ENCODE assay signal across 12 cellular contexts in the genomic region with DNA sequence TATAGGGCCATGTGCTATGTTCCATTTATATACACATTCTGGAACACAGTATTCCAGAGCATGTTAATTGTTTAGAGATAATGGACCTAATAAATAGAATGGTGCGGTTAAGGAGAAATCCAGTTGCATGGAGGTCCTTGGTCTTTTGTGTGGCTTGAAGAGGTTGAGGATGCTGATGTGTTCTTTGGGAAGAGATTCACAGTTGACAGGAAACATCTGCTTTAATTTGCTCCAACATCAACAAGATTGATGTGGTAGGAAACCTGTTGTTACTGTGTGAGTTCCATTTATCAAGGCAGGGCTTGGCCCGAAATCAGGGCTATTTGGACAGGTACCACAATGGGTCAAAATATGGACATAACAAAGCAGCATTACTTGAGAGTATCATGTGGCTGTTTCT. TPM values are rescaled to one million over a fixed set of nuclear protein-coding genes. Genes with fewer than 3 reads are reported as not detected.
"Had no signal": no experiment of that assay in that cellular context is flagged by ENCODE, and none has a peak within 500 bp of the region (broad histone marks: within the 10 kb centered on the region; RNA-seq: fewer than 3 reads in every experiment).

No MANE protein-coding gene starts in this region.

RNA-seq across cellular contexts. Expression of a gene that starts 56.3 kb away (rescaled TPM):
- total RNA-seq: activated B cell treated with CpG ODN at 0.5 μM for 24 hours; activated CD4-positive, alpha-beta memory T cell treated with anti-CD3 and anti-CD28 coated beads for 36 hours; activated CD4-positive, alpha-beta T cell treated with anti-CD3 and anti-CD28 coated beads, Interleukin-2, amount 10 ng/mL, durations not matched to agents 24 days and 14 days; activated CD8-positive, alpha-beta memory T cell treated with anti-CD3 and anti-CD28 coated beads for 36 hours; activated CD8-positive, alpha-beta T cell treated with anti-CD3 and anti-CD28 coated beads for 36 hours; activated naive CD4-positive, alpha-beta T cell treated with anti-CD3 and anti-CD28 coated beads for 36 hours; activated naive CD4-positive, alpha-beta T cell treated with anti-CD3 and anti-CD28 coated beads, Interleukin-2, amount 50 U/mL, for 72 hours; activated naive CD8-positive, alpha-beta T cell treated with anti-CD3 and anti-CD28 coated beads for 36 hours; activated T-cell treated with anti-CD3 and anti-CD28 coated beads, Interleukin-2, amount 50 U/mL, for 4 hours; activated T-cell treated with anti-CD3 and anti-CD28 coated beads, Interleukin-2, amount 50 U/mL, for 72 hours; activated T-helper 1 cell treated with anti-CD3 and anti-CD28 coated beads, Interleukin-12 subunit alpha, Interleukin-12 subunit beta, Interleukin-2, Interleukin-4 antibody, amounts not matched to agents 30 ng/mL and 10 ng/mL and 1 ng/mL, durations not matched to agents 14 hours and 24 hours and 36 hours; activated T-helper 17 cell treated with anti-CD3 and anti-CD28 coated beads, Interleukin-2, amount 50 U/mL, for 72 hours had no signal
